2 cellular contexts compared by ENCODE assay signal in the genomic region with DNA sequence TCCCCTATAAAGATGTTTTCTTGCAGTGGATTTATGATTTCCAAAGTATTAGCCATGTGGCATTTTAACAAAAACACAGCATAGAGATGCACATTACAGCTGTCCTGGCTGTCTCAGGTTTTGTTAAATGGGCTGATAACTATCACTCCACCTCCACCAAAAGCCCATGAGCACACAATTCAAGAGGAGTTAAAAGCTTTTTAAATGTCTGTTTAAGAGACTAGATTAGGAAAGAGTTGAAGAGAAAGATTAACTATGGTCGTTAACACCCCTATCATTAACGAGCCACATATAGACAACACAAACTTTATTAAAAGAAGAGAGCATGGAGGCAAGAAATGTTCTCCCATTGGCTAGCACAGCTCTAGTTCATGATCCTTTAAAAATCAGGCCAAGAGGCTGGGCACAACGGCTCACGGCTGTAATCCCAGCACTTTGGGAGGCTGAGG.
TF ChIP-seq lines count a peak whose summit lies in the region.

No MANE protein-coding gene starts in this region.

TF ChIP-seq in GM23338, 12 proteins besides CTCF, POLR2A, EP300 and RAD21:
- TF ChIP-seq, protein P1, sequence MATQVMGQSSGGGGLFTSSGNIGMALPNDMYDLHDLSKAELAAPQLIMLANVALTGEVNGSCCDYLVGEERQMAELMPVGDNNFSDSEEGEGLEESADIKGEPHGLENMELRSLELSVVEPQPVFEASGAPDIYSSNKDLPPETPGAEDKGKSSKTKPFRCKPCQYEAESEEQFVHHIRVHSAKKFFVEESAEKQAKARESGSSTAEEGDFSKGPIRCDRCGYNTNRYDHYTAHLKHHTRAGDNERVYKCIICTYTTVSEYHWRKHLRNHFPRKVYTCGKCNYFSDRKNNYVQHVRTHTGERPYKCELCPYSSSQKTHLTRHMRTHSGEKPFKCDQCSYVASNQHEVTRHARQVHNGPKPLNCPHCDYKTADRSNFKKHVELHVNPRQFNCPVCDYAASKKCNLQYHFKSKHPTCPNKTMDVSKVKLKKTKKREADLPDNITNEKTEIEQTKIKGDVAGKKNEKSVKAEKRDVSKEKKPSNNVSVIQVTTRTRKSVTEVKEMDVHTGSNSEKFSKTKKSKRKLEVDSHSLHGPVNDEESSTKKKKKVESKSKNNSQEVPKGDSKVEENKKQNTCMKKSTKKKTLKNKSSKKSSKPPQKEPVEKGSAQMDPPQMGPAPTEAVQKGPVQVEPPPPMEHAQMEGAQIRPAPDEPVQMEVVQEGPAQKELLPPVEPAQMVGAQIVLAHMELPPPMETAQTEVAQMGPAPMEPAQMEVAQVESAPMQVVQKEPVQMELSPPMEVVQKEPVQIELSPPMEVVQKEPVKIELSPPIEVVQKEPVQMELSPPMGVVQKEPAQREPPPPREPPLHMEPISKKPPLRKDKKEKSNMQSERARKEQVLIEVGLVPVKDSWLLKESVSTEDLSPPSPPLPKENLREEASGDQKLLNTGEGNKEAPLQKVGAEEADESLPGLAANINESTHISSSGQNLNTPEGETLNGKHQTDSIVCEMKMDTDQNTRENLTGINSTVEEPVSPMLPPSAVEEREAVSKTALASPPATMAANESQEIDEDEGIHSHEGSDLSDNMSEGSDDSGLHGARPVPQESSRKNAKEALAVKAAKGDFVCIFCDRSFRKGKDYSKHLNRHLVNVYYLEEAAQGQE (IDR thresholded peaks at IDR 0.05; ENCODE audit: unreplicated experiment): no peak
- no peak for TF ChIP-seq ZNF114 (CRISPR knock-in tag; IDR thresholded peaks at IDR 0.05)
- TF ChIP-seq, protein P2, sequence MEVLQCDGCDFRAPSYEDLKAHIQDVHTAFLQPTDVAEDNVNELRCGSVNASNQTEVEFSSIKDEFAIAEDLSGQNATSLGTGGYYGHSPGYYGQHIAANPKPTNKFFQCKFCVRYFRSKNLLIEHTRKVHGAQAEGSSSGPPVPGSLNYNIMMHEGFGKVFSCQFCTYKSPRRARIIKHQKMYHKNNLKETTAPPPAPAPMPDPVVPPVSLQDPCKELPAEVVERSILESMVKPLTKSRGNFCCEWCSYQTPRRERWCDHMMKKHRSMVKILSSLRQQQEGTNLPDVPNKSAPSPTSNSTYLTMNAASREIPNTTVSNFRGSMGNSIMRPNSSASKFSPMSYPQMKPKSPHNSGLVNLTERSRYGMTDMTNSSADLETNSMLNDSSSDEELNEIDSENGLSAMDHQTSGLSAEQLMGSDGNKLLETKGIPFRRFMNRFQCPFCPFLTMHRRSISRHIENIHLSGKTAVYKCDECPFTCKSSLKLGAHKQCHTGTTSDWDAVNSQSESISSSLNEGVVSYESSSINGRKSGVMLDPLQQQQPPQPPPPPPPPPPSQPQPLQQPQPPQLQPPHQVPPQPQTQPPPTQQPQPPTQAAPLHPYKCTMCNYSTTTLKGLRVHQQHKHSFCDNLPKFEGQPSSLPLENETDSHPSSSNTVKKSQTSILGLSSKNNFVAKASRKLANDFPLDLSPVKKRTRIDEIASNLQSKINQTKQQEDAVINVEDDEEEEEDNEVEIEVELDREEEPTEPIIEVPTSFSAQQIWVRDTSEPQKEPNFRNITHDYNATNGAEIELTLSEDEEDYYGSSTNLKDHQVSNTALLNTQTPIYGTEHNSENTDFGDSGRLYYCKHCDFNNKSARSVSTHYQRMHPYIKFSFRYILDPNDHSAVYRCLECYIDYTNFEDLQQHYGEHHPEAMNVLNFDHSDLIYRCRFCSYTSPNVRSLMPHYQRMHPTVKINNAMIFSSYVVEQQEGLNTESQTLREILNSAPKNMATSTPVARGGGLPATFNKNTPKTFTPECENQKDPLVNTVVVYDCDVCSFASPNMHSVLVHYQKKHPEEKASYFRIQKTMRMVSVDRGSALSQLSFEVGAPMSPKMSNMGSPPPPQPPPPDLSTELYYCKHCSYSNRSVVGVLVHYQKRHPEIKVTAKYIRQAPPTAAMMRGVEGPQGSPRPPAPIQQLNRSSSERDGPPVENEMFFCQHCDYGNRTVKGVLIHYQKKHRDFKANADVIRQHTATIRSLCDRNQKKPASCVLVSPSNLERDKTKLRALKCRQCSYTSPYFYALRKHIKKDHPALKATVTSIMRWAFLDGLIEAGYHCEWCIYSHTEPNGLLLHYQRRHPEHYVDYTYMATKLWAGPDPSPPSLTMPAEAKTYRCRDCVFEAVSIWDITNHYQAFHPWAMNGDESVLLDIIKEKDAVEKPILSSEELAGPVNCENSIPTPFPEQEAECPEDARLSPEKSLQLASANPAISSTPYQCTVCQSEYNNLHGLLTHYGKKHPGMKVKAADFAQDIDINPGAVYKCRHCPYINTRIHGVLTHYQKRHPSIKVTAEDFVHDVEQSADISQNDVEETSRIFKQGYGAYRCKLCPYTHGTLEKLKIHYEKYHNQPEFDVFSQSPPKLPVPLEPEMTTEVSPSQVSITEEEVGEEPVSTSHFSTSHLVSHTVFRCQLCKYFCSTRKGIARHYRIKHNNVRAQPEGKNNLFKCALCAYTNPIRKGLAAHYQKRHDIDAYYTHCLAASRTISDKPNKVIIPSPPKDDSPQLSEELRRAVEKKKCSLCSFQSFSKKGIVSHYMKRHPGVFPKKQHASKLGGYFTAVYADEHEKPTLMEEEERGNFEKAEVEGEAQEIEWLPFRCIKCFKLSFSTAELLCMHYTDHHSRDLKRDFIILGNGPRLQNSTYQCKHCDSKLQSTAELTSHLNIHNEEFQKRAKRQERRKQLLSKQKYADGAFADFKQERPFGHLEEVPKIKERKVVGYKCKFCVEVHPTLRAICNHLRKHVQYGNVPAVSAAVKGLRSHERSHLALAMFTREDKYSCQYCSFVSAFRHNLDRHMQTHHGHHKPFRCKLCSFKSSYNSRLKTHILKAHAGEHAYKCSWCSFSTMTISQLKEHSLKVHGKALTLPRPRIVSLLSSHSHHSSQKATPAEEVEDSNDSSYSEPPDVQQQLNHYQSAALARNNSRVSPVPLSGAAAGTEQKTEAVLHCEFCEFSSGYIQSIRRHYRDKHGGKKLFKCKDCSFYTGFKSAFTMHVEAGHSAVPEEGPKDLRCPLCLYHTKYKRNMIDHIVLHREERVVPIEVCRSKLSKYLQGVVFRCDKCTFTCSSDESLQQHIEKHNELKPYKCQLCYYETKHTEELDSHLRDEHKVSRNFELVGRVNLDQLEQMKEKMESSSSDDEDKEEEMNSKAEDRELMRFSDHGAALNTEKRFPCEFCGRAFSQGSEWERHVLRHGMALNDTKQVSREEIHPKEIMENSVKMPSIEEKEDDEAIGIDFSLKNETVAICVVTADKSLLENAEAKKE (CRISPR knock-in tag; IDR thresholded peaks at IDR 0.05): no peak
- TF ChIP-seq STAT1 (IDR thresholded peaks at IDR 0.05; ENCODE audit: unreplicated experiment): no peak
- no peak for TF ChIP-seq EZH2phosphoT487 (IDR thresholded peaks at IDR 0.05; ENCODE audit: unreplicated experiment)

TF ChIP-seq in SK-N-SH treated with all-trans-retinoic acid at 6 μM for 48 hours, 23 proteins besides CTCF, POLR2A, EP300 and RAD21 (continued from another document):
- TF ChIP-seq ISL1 (CRISPR knock-in tag; IDR thresholded peaks at IDR 0.05) (peak; percentile 44; the same call in 1 of the 2 replicates), ZNF565 (CRISPR knock-in tag; conservative IDR thresholded peaks at IDR 0.05; ENCODE audit: low read depth) (no peak)
